In genomic region chr7:2844153-2845077, GRCh38 we compare ENCODE assay signal across 8 cellular contexts. TPM values are rescaled to one million over a fixed set of nuclear protein-coding genes. Genes with fewer than 3 reads are reported as not detected.
A peak's percentile ranks its signal among the peaks of the same experiment; 100 is the strongest.
DNase-seq lines count a peak whose midpoint lies in the region; ATAC-seq and FAIRE-seq lines count a peak whose summit lies in the region.

TSS of gene GNA12 (minus strand) at chr7:2844308. CDS start at chr7:2844161, 147 bp downstream.

- FAIRE-seq in colon (lab: Jason Lieb, UNC), result peak; percentile 14

- peak within 1 kb of the TSS; percentile 44 for H3K27ac Mint-ChIP-seq in activated CD4-positive, alpha-beta T cell treated with anti-CD3 and anti-CD28 coated beads for 36 hours

- CTCF ChIA-PET in activated CD4-positive, alpha-beta T cell treated with anti-CD3 and anti-CD28 coated beads for 36 hours (lab: Charles Lee), result interaction anchor here (0.6 to 1.1 kb wide), 3 partner anchors 20 to 226 kb away, joined by 3 to 6 read pairs (median 4); no protein-coding TSS in a partner anchor

- ATAC-seq in HG03442 (IDR thresholded peaks at IDR 0.05; ENCODE audit: unreplicated experiment), result peak; percentile 91
- ATAC-seq in activated CD4-positive, alpha-beta T cell treated with anti-CD3 and anti-CD28 coated beads for 36 hours, result peak; percentile 96

- H3K4me3 Mint-ChIP-seq in activated CD4-positive, alpha-beta T cell treated with anti-CD3 and anti-CD28 coated beads for 36 hours, result peak within 1 kb of the TSS; percentile 75

- DNase-seq in Ammon's horn (ENCODE audit: low spot score), result peak; percentile 99
- DNase-seq in GM19238 (ENCODE audit: insufficient read length, low spot score), result peak; percentile 98
- peak; percentile 97 to 98 for DNase-seq in NCI-H524 (lab: John Stamatoyannopoulos, UW)
- peak; percentile 99 for DNase-seq in activated CD4-positive, alpha-beta T cell treated with anti-CD3 and anti-CD28 coated beads for 36 hours
- DNase-seq in kidney tubule cell (ENCODE audit: low spot score), result peak; percentile 99
- peak; percentile 96 to 97 for DNase-seq in stimulated activated CD4-positive, alpha-beta T cell treated with anti-CD3 and anti-CD28 coated beads, Interleukin-1b, Interleukin-23, amount 100 ng/mL, for 4 hours (ENCODE audit: low read depth in 2 of 2)

- POLR2A ChIA-PET in activated CD4-positive, alpha-beta T cell treated with anti-CD3 and anti-CD28 coated beads for 36 hours (lab: Charles Lee), result no interaction called here

- intact Hi-C loops in activated CD4-positive, alpha-beta T cell treated with anti-CD3 and anti-CD28 coated beads for 36 hours (cut with DNase I, micrococcal nuclease), result loop anchor here (1.0 to 10.0 kb wide), 11 partner anchors 19 to 1948 kb away; partner anchors contain the start of genes BRAT1 (in 1 of the 2), GPR146 (in 1 of the 2), LFNG (in 1 of the 2) and TTYH3 (in 1 of the 2)

- H3K36me3 Mint-ChIP-seq in activated CD4-positive, alpha-beta T cell treated with anti-CD3 and anti-CD28 coated beads for 36 hours (ENCODE audit: low read depth), result peaks cover 4% of the 10 kb centered on the region

- H3K9me3 Mint-ChIP-seq in activated CD4-positive, alpha-beta T cell treated with anti-CD3 and anti-CD28 coated beads for 36 hours (ENCODE audit: low read depth), result no peaks in the 10 kb centered on the region

- peaks cover 23% of the 10 kb centered on the region for H3K4me1 Mint-ChIP-seq in activated CD4-positive, alpha-beta T cell treated with anti-CD3 and anti-CD28 coated beads for 36 hours

- no peaks in the 10 kb centered on the region for H3K27me3 Mint-ChIP-seq in activated CD4-positive, alpha-beta T cell treated with anti-CD3 and anti-CD28 coated beads for 36 hours

RNA-seq across cellular contexts. Expression of gene GNA12, which starts in this region (rescaled TPM):
- 10 to 100 TPM; 19.5 to 22.6 TPM for total RNA-seq in activated CD4-positive, alpha-beta T cell treated with anti-CD3 and anti-CD28 coated beads for 36 hours

Comparison
In these comparisons a context has a peak if more than half of its experiments do, and no peak if none do; other contexts are left out.
1. Peak in every context shown above with its lines: DNase-seq and ATAC-seq.